In the genomic region with DNA sequence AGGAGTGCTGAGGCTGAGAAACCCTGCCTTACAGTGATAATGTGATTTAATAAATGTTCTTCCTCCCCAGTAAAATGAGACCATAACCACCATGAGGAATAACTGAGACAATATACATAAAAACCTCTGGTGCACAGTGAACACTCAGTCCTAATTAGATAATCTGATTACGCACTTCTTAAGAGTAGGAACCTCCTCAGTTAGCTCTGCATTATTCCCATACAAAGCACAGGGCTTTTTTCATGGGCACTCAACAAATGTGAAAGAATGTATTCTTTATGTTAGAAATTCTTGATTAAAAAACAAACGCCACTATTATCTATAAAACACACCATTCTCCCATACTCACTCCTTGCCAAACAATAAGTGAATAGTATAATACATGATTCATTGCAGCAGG, we compare ENCODE assay signal across 20 cellular contexts.
DNase-seq lines count a peak whose midpoint lies in the region; ATAC-seq and TF ChIP-seq lines count a peak whose summit lies in the region.
"Had no signal": no experiment of that assay in that cellular context is flagged by ENCODE, and none has a peak within 500 bp of the region (broad histone marks: within the 10 kb centered on the region; RNA-seq: fewer than 3 reads in every experiment).

No MANE protein-coding gene starts in this region.

- no peaks in the 10 kb centered on the region for H3K36me3 Mint-ChIP-seq in type B pancreatic cell

- H3K4me1 Mint-ChIP-seq in type B pancreatic cell (ENCODE audit: unreplicated experiment): peaks cover 32% of the 10 kb centered on the region
- H3K4me1 Mint-ChIP-seq: H9 had no signal

- intact Hi-C loops in ascending aorta (cut with DNase I): no loop called here

- H3K27me3 Mint-ChIP-seq in type B pancreatic cell: no peaks in the 10 kb centered on the region
- H3K27me3 Mint-ChIP-seq: CD4-positive, alpha-beta memory T cell; IgD-negative memory B cell had no signal

- peak overlapping the region; percentile 11 for H3K4me3 Mint-ChIP-seq in type B pancreatic cell
- H3K4me3 Mint-ChIP-seq: CD4-positive, alpha-beta memory T cell; H9; IgD-negative memory B cell had no signal

- H3K27ac Mint-ChIP-seq in type B pancreatic cell: no peak overlapping the region
- H3K27ac Mint-ChIP-seq: H9, IgD-negative memory B cell had no signal

- DNase-seq in COLO829 (ENCODE audit: low spot score) (peak; percentile 71), NCI-H82 (lab: John Stamatoyannopoulos, UW) (peak; percentile 85), caudate nucleus (lab: John Stamatoyannopoulos, UW) (no peak), type B pancreatic cell (ENCODE audit: extremely low spot score, unreplicated experiment) (no peak), RPMI8226 (no peak), ascending aorta (ENCODE audit: low spot score in 2 of 2) (no peak)
- DNase-seq: CD4-positive, alpha-beta memory T cell; DMS153; GM23248; H9; MV-4-11; NCI-H1105 treated with DMSO at 0.1 percent for 48 hours; NCI-H2029 treated with DMSO at 0.1 percent for 48 hours; NCI-H446; NCI-H69; SJCRH30 had no signal

- no peak for TF ChIP-seq CTCF in type B pancreatic cell (conservative IDR thresholded peaks at IDR 0.05)
- no peak for TF ChIP-seq CTCF in ascending aorta (IDR thresholded peaks at IDR 0.05)

- no peaks in the 10 kb centered on the region for H3K4me1 ChIP-seq in ascending aorta
- H3K4me1 ChIP-seq: BLaER1, SJCRH30 had no signal

- no peaks in the 10 kb centered on the region for H3K9me3 ChIP-seq in ascending aorta
- H3K9me3 ChIP-seq: BLaER1, SJCRH30 had no signal

- no peaks in the 10 kb centered on the region for H3K36me3 ChIP-seq in ascending aorta
- H3K36me3 ChIP-seq: BLaER1, SJCRH30 had no signal

- H3K27me3 ChIP-seq in ascending aorta: no peaks in the 10 kb centered on the region
- H3K27me3 ChIP-seq: BLaER1, SJCRH30 had no signal

- H3K4me3 ChIP-seq in ascending aorta: no peak overlapping the region
- H3K4me3 ChIP-seq: BLaER1, GM23248, SJCRH30 had no signal

- H3K27ac ChIP-seq in caudate nucleus (ENCODE audit: low read depth, low read length) (peak overlapping the region; percentile 24), ascending aorta (no peak overlapping the region)
- H3K27ac ChIP-seq: BLaER1, GM23248, SJCRH30 had no signal

- ATAC-seq in HG02981 (IDR thresholded peaks at IDR 0.05; ENCODE audit: unreplicated experiment): no peak
- ATAC-seq: Panc1 had no signal

- H3K9me3 Mint-ChIP-seq in type B pancreatic cell: no peaks in the 10 kb centered on the region
- H3K9me3 Mint-ChIP-seq: H9, IgD-negative memory B cell had no signal

Comparison
In these comparisons a context has a peak if more than half of its experiments do, and no peak if none do; other contexts are left out.
1. DNase-seq: peak in COLO829 (single experiment) and NCI-H82 (single experiment); none in caudate nucleus (0 of 61), type B pancreatic cell (single experiment), RPMI8226 (single experiment) and ascending aorta (0 of 2).